In genomic region chr19:33698576-33699435, GRCh38 we compare ENCODE assay signal across 20 cellular contexts.
DNase-seq lines count a peak whose midpoint lies in the region; ATAC-seq and TF ChIP-seq lines count a peak whose summit lies in the region.
"Had no signal": no experiment of that assay in that cellular context is flagged by ENCODE, and none has a peak within 500 bp of the region (broad histone marks: within the 10 kb centered on the region; RNA-seq: fewer than 3 reads in every experiment).

No MANE protein-coding gene starts in this region.

- no peaks in the 10 kb centered on the region for H3K27me3 ChIP-seq in right atrium auricular region
- H3K27me3 ChIP-seq in RWPE2 (ENCODE audit: insufficient read depth, poor library complexity, severe bottlenecking), result no peaks in the 10 kb centered on the region
- H3K27me3 ChIP-seq in osteoblast (ENCODE audit: insufficient read depth, low read length), result no peaks in the 10 kb centered on the region
- H3K27me3 ChIP-seq in aorta (ENCODE audit: control insufficient read depth in 1 of 2, insufficient read depth in 2 of 2, low read length in 1 of 2), result no peaks in the 10 kb centered on the region

- H3K9me3 ChIP-seq in right atrium auricular region (no peaks in the 10 kb centered on the region), RWPE2 (ENCODE audit: severe bottlenecking) (no peaks in the 10 kb centered on the region), osteoblast (ENCODE audit: low read depth, low read length) (no peaks in the 10 kb centered on the region), aorta (ENCODE audit: control insufficient read depth, low read length) (no peaks in the 10 kb centered on the region)

- H3K4me3 ChIP-seq in right atrium auricular region (no peak overlapping the region), RWPE2 (ENCODE audit: severe bottlenecking) (no peak overlapping the region), osteoblast (ENCODE audit: insufficient read depth, low read length) (no peak overlapping the region), aorta (ENCODE audit: low read length in 2 of 2) (no peak overlapping the region)
- H3K4me3 ChIP-seq: GM23248, SK-N-MC had no signal

- WGBS in aorta, 2 donors, result 73 to 74% methylated on average over 14 of the region's 14 CpGs

- H2AFZ ChIP-seq in osteoblast (ENCODE audit: low read length), result no peak overlapping the region
- H2AFZ ChIP-seq: GM23248 had no signal

- H3K4me1 ChIP-seq in right atrium auricular region (no peaks in the 10 kb centered on the region), RWPE2 (ENCODE audit: insufficient read depth, poor library complexity, severe bottlenecking) (no peaks in the 10 kb centered on the region), osteoblast (ENCODE audit: insufficient read depth, low read length) (no peaks in the 10 kb centered on the region), aorta (ENCODE audit: control insufficient read depth in 1 of 2, insufficient read depth in 2 of 2, low read length in 2 of 2) (no peaks in the 10 kb centered on the region)

- no peaks in the 10 kb centered on the region for H3K79me2 ChIP-seq in osteoblast (ENCODE audit: insufficient read depth, low read length)

- H3K36me3 ChIP-seq in right atrium auricular region (no peaks in the 10 kb centered on the region), RWPE2 (ENCODE audit: low read depth) (no peaks in the 10 kb centered on the region), osteoblast (ENCODE audit: insufficient read depth, low read length) (no peaks in the 10 kb centered on the region), aorta (ENCODE audit: control insufficient read depth in 1 of 2, insufficient read depth in 2 of 2, low read length in 1 of 2) (no peaks in the 10 kb centered on the region)

- TF ChIP-seq CTCF in right atrium auricular region (IDR thresholded peaks at IDR 0.05), result no peak
- TF ChIP-seq CTCF in RWPE2 (IDR thresholded peaks at IDR 0.05; ENCODE audit: poor library complexity, severe bottlenecking), result no peak
- TF ChIP-seq CTCF in osteoblast (IDR thresholded peaks at IDR 0.05; ENCODE audit: extremely low read depth, low read depth, low read length), result no peak

- no peaks in the 10 kb centered on the region for H3K36me3 Mint-ChIP-seq in activated T-helper 1 cell treated with anti-CD3 and anti-CD28 coated beads, Interleukin-12 subunit alpha, Interleukin-12 subunit beta, Interleukin-2, Interleukin-4 antibody, amounts not matched to agents 30 ng/mL and 10 ng/mL and 1 ng/mL, durations not matched to agents 14 hours and 24 hours and 36 hours (ENCODE audit: low read depth)
- H3K36me3 Mint-ChIP-seq: CD4-positive, CD25-positive, alpha-beta regulatory T cell had no signal

- H3K4me3 Mint-ChIP-seq in activated T-helper 1 cell treated with anti-CD3 and anti-CD28 coated beads, Interleukin-12 subunit alpha, Interleukin-12 subunit beta, Interleukin-2, Interleukin-4 antibody, amounts not matched to agents 30 ng/mL and 10 ng/mL and 1 ng/mL, durations not matched to agents 14 hours and 24 hours and 36 hours, result no peak overlapping the region
- H3K4me3 Mint-ChIP-seq: B cell; CD4-positive, CD25-positive, alpha-beta regulatory T cell; IgD-negative memory B cell had no signal

- ATAC-seq in Right ventricle myocardium inferior (no peak), RWPE2 (ENCODE audit: low read depth) (no peak), aorta (ENCODE audit: low FRiP score) (no peak), HG03175 (IDR thresholded peaks at IDR 0.05; ENCODE audit: unreplicated experiment) (no peak)

- intact Hi-C loops in Right ventricle myocardium inferior (cut with DNase I) (no loop called here), aorta (cut with DNase I) (no loop called here)
- intact Hi-C loops in activated T-helper 1 cell treated with anti-CD3 and anti-CD28 coated beads, Interleukin-12 subunit alpha, Interleukin-12 subunit beta, Interleukin-2, Interleukin-4 antibody, amounts not matched to agents 30 ng/mL and 10 ng/mL and 1 ng/mL, durations not matched to agents 14 hours and 24 hours and 36 hours (cut with micrococcal nuclease), result no loop called here

- no peaks in the 10 kb centered on the region for H4K20me1 ChIP-seq in osteoblast (ENCODE audit: insufficient read depth, low read length)

- no peak overlapping the region for H3K27ac Mint-ChIP-seq in activated T-helper 1 cell treated with anti-CD3 and anti-CD28 coated beads, Interleukin-12 subunit alpha, Interleukin-12 subunit beta, Interleukin-2, Interleukin-4 antibody, amounts not matched to agents 30 ng/mL and 10 ng/mL and 1 ng/mL, durations not matched to agents 14 hours and 24 hours and 36 hours
- H3K27ac Mint-ChIP-seq: B cell; CD4-positive, CD25-positive, alpha-beta regulatory T cell; IgD-negative memory B cell had no signal

- H3K9me3 Mint-ChIP-seq in activated T-helper 1 cell treated with anti-CD3 and anti-CD28 coated beads, Interleukin-12 subunit alpha, Interleukin-12 subunit beta, Interleukin-2, Interleukin-4 antibody, amounts not matched to agents 30 ng/mL and 10 ng/mL and 1 ng/mL, durations not matched to agents 14 hours and 24 hours and 36 hours, result no peaks in the 10 kb centered on the region

- no peaks in the 10 kb centered on the region for H3K27me3 Mint-ChIP-seq in activated T-helper 1 cell treated with anti-CD3 and anti-CD28 coated beads, Interleukin-12 subunit alpha, Interleukin-12 subunit beta, Interleukin-2, Interleukin-4 antibody, amounts not matched to agents 30 ng/mL and 10 ng/mL and 1 ng/mL, durations not matched to agents 14 hours and 24 hours and 36 hours (ENCODE audit: insufficient read depth)
- H3K27me3 Mint-ChIP-seq: B cell; CD4-positive, CD25-positive, alpha-beta regulatory T cell had no signal

- H3K27ac ChIP-seq in right atrium auricular region, result no peak overlapping the region
- H3K27ac ChIP-seq in RWPE2 (ENCODE audit: poor library complexity, severe bottlenecking), result no peak overlapping the region
- no peak overlapping the region for H3K27ac ChIP-seq in osteoblast (ENCODE audit: low read depth, low read length)
- no peak overlapping the region for H3K27ac ChIP-seq in aorta (ENCODE audit: low read depth in 1 of 2, low read length in 2 of 2)
- H3K27ac ChIP-seq: GM23248, SK-N-MC had no signal

- DNase-seq in Right ventricle myocardium inferior (ENCODE audit: missing footprints) (peak; percentile 28), right atrium auricular region (ENCODE audit: low spot score) (no peak), RWPE2 (ENCODE audit: low spot score) (peak; percentile 34), osteoblast (ENCODE audit: insufficient read length, low spot score, missing footprints) (peak; percentile 57), aorta (peak; percentile 24 to 70)
- no peak for DNase-seq in stimulated activated CD4-positive, alpha-beta T cell treated with anti-CD3 and anti-CD28 coated beads, Interleukin-2, amount 100 ng/mL, for 24 hours
- no peak for DNase-seq in activated T-helper 1 cell treated with anti-CD3 and anti-CD28 coated beads, Interleukin-12 subunit alpha, Interleukin-12 subunit beta, Interleukin-2, Interleukin-4 antibody, amounts not matched to agents 30 ng/mL and 10 ng/mL and 1 ng/mL, durations not matched to agents 14 hours and 24 hours and 36 hours (ENCODE audit: low spot score)
- DNase-seq: CD4-positive, CD25-positive, alpha-beta regulatory T cell; GM23248; HCEC 1CT; NCI-H1105; NCI-H187; NCI-H446; NCI-H526; OCI-M1; SHP77 had no signal

- H3K4me2 ChIP-seq in osteoblast (ENCODE audit: insufficient read depth, low read length), result no peak overlapping the region

- no peaks in the 10 kb centered on the region for H3K4me1 Mint-ChIP-seq in activated T-helper 1 cell treated with anti-CD3 and anti-CD28 coated beads, Interleukin-12 subunit alpha, Interleukin-12 subunit beta, Interleukin-2, Interleukin-4 antibody, amounts not matched to agents 30 ng/mL and 10 ng/mL and 1 ng/mL, durations not matched to agents 14 hours and 24 hours and 36 hours (ENCODE audit: low read depth)
- H3K4me1 Mint-ChIP-seq: B cell; CD4-positive, CD25-positive, alpha-beta regulatory T cell had no signal

Comparison
In these comparisons a context has a peak if more than half of its experiments do, and no peak if none do; other contexts are left out.
1. DNase-seq: peak in Right ventricle myocardium inferior (single experiment), RWPE2 (single experiment), osteoblast (single experiment) and aorta (2 of 2); none in right atrium auricular region (single experiment), stimulated activated CD4-positive, alpha-beta T cell treated with anti-CD3 and anti-CD28 coated beads, Interleukin-2, amount 100 ng/mL, for 24 hours (0 of 2) and activated T-helper 1 cell treated with anti-CD3 and anti-CD28 coated beads, Interleukin-12 subunit alpha, Interleukin-12 subunit beta, Interleukin-2, Interleukin-4 antibody, amounts not matched to agents 30 ng/mL and 10 ng/mL and 1 ng/mL, durations not matched to agents 14 hours and 24 hours and 36 hours (single experiment).